ENCODE assay signal across 1 cellular context in genomic region chr14:91381801-91382670, GRCh38.
TF ChIP-seq lines count a peak whose summit lies in the region.

No MANE protein-coding gene starts in this region.

TF ChIP-seq in GM12878, 131 proteins besides CTCF, POLR2A, EP300 and RAD21:
- TF ChIP-seq RB1 (IDR thresholded peaks at IDR 0.05; ENCODE audit: borderline replicate concordance) (no peak), YY1 (IDR thresholded peaks at IDR 0.05; ENCODE audit: low read depth, low read length) (peak; percentile 84), NR2C1 (IDR thresholded peaks at IDR 0.05) (no peak), FOXM1 (IDR thresholded peaks at IDR 0.05; ENCODE audit: low read depth, low read length) (no peak), CHD1 (IDR thresholded peaks at IDR 0.05; ENCODE audit: low read depth, low read length) (no peak), SIN3A (IDR thresholded peaks at IDR 0.05; ENCODE audit: low read depth, low read length) (no peak), JUNB (IDR thresholded peaks at IDR 0.05) (0 out of 2 replicates have a peak, but pooled peaks have one; percentile 10), RELB (IDR thresholded peaks at IDR 0.05; ENCODE audit: low read depth) (no peak), POU2F2 (IDR thresholded peaks at IDR 0.05; ENCODE audit: borderline replicate concordance, low read depth, low read length) (0 out of 3 replicates have a peak, but pooled peaks have one; percentile 17), ZNF274 (IDR thresholded peaks at IDR 0.05; ENCODE audit: insufficient read depth, insufficient read length) (no peak), MXI1 (IDR thresholded peaks at IDR 0.05; ENCODE audit: low read depth, low read length) (no peak), SRF (IDR thresholded peaks at IDR 0.05; ENCODE audit: low read depth in 2 of 2, low read length in 2 of 2) (no peak), ZBED1 (IDR thresholded peaks at IDR 0.05; ENCODE audit: borderline replicate concordance) (peak; percentile 69; the same call in 1 of the 2 replicates), ASH2L (IDR thresholded peaks at IDR 0.05; ENCODE audit: borderline replicate concordance, low read depth) (no peak)
- TF ChIP-seq, protein P1, sequence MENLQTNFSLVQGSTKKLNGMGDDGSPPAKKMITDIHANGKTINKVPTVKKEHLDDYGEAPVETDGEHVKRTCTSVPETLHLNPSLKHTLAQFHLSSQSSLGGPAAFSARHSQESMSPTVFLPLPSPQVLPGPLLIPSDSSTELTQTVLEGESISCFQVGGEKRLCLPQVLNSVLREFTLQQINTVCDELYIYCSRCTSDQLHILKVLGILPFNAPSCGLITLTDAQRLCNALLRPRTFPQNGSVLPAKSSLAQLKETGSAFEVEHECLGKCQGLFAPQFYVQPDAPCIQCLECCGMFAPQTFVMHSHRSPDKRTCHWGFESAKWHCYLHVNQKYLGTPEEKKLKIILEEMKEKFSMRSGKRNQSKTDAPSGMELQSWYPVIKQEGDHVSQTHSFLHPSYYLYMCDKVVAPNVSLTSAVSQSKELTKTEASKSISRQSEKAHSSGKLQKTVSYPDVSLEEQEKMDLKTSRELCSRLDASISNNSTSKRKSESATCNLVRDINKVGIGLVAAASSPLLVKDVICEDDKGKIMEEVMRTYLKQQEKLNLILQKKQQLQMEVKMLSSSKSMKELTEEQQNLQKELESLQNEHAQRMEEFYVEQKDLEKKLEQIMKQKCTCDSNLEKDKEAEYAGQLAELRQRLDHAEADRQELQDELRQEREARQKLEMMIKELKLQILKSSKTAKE (IDR thresholded peaks at IDR 0.05; ENCODE audit: low read depth, poor library complexity, severe bottlenecking) = no peak
- TF ChIP-seq, protein P2, sequence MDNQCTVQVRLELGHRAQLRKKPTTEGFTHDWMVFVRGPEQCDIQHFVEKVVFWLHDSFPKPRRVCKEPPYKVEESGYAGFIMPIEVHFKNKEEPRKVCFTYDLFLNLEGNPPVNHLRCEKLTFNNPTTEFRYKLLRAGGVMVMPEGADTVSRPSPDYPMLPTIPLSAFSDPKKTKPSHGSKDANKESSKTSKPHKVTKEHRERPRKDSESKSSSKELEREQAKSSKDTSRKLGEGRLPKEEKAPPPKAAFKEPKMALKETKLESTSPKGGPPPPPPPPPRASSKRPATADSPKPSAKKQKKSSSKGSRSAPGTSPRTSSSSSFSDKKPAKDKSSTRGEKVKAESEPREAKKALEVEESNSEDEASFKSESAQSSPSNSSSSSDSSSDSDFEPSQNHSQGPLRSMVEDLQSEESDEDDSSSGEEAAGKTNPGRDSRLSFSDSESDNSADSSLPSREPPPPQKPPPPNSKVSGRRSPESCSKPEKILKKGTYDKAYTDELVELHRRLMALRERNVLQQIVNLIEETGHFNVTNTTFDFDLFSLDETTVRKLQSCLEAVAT (IDR thresholded peaks at IDR 0.05) = 0 out of 2 replicates have a peak, but pooled peaks have one; percentile 56
- TF ChIP-seq, protein P3, sequence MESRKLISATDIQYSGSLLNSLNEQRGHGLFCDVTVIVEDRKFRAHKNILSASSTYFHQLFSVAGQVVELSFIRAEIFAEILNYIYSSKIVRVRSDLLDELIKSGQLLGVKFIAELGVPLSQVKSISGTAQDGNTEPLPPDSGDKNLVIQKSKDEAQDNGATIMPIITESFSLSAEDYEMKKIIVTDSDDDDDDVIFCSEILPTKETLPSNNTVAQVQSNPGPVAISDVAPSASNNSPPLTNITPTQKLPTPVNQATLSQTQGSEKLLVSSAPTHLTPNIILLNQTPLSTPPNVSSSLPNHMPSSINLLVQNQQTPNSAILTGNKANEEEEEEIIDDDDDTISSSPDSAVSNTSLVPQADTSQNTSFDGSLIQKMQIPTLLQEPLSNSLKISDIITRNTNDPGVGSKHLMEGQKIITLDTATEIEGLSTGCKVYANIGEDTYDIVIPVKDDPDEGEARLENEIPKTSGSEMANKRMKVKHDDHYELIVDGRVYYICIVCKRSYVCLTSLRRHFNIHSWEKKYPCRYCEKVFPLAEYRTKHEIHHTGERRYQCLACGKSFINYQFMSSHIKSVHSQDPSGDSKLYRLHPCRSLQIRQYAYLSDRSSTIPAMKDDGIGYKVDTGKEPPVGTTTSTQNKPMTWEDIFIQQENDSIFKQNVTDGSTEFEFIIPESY (IDR thresholded peaks at IDR 0.05) = no peak
